ENCODE assay signal across 24 cellular contexts in genomic region chr9:137163805-137164204, GRCh38. TPM values are rescaled to one million over a fixed set of nuclear protein-coding genes. Genes with fewer than 3 reads are reported as not detected.
"Had no signal": no experiment of that assay in that cellular context is flagged by ENCODE, and none has a peak within 500 bp of the region (broad histone marks: within the 10 kb centered on the region; RNA-seq: fewer than 3 reads in every experiment).

No MANE protein-coding gene starts in this region.

- FAIRE-seq: pancreas, small intestine had no signal

- H3K9me3 Mint-ChIP-seq: activated naive CD8-positive, alpha-beta T cell treated with anti-CD3 and anti-CD28 coated beads, Interleukin-2, amount 50 U/mL, for 24 hours; neural crest cell had no signal

- H3K4me3 ChIP-seq: thyroid gland had no signal

- ATAC-seq: activated naive CD8-positive, alpha-beta T cell treated with anti-CD3 and anti-CD28 coated beads, Interleukin-2, amount 50 U/mL, for 24 hours; gastroesophageal sphincter had no signal

- H3K4me3 Mint-ChIP-seq: activated naive CD8-positive, alpha-beta T cell treated with anti-CD3 and anti-CD28 coated beads, Interleukin-2, amount 50 U/mL, for 24 hours; neural crest cell had no signal

- H3K9me3 ChIP-seq: gastroesophageal sphincter, heart left ventricle, left lung, pancreas, right lobe of liver, thyroid gland had no signal

- H3K36me3 ChIP-seq: brain microvascular endothelial cell, gastroesophageal sphincter, heart left ventricle, left lung, pancreas, right lobe of liver, thyroid gland, WERI-Rb-1 had no signal

- H3K27ac Mint-ChIP-seq: activated naive CD8-positive, alpha-beta T cell treated with anti-CD3 and anti-CD28 coated beads, Interleukin-2, amount 50 U/mL, for 24 hours had no signal

- DNase-seq: activated CD4-positive, alpha-beta T cell treated with anti-CD3 and anti-CD28 coated beads, Interleukin-2, amount 50 U/mL, for 4 hours; activated naive CD4-positive, alpha-beta T cell treated with Interleukin-2 at 50 U/mL for 16 hours; activated naive CD8-positive, alpha-beta T cell treated with anti-CD3 and anti-CD28 coated beads, Interleukin-2, amount 50 U/mL, for 24 hours; activated T-cell treated with anti-CD3 and anti-CD28 coated beads for 4 hours; anterior cingulate cortex; heart left ventricle; left lung; midbrain; pancreas; right lobe of liver; small intestine; stimulated activated CD4-positive, alpha-beta T cell treated with anti-CD3 and anti-CD28 coated beads, Interleukin-4, amount 100 ng/mL, for 4 hours; stimulated activated naive CD4-positive, alpha-beta T cell; thyroid gland; WERI-Rb-1 had no signal

- H3K27ac ChIP-seq: brain microvascular endothelial cell, coronary artery, gastroesophageal sphincter, heart left ventricle, left lung, pancreas, right lobe of liver, thyroid gland, WERI-Rb-1 had no signal

RNA-seq across cellular contexts. Expression of gene LRRC26, which starts 6.0 kb away (rescaled TPM):
- total RNA-seq: heart left ventricle; kidney epithelial cell; lung microvascular endothelial cell; T-helper 2 cell treated with Interferon-gamma antibody and Interleukin-4, amounts not matched to agents 100 ng/mL and 5 ng/mL, for 36 hours; thyroid gland; urinary bladder had no signal
- polyA plus RNA-seq: heart left ventricle, pancreas, urinary bladder had no signal

RNA-seq across cellular contexts. Expression of gene TMEM210, which starts 8.1 kb away (rescaled TPM):
- total RNA-seq: gastroesophageal sphincter; heart left ventricle; kidney epithelial cell; left lung; lung microvascular endothelial cell; neural crest cell; pancreas; right lobe of liver; T-helper 2 cell treated with Interferon-gamma antibody and Interleukin-4, amounts not matched to agents 100 ng/mL and 5 ng/mL, for 36 hours; thyroid gland; urinary bladder had no signal
- polyA plus RNA-seq: esophagus, heart left ventricle, pancreas, small intestine, urinary bladder had no signal

RNA-seq across cellular contexts. Expression of gene GRIN1, which starts 24.9 kb away (rescaled TPM):
- total RNA-seq: heart left ventricle, right lobe of liver, thyroid gland had no signal
